Comparison of ENCODE assay signal across 24 cellular contexts in genomic region chr12:70748809-70749208, GRCh38.
DNase-seq lines count a peak whose midpoint lies in the region; ATAC-seq, FAIRE-seq and TF ChIP-seq lines count a peak whose summit lies in the region.
"Had no signal": no experiment of that assay in that cellular context is flagged by ENCODE, and none has a peak within 500 bp of the region (broad histone marks: within the 10 kb centered on the region; RNA-seq: fewer than 3 reads in every experiment).

No MANE protein-coding gene starts in this region.

- peak; percentile 15 for FAIRE-seq in small intestine (lab: Jason Lieb, UNC)
- FAIRE-seq: A549, GM12878, GM12892, GM18507 had no signal

- no peaks in the 10 kb centered on the region for H3K9me3 Mint-ChIP-seq in Calu3 (ENCODE audit: low read depth, unreplicated experiment)
- H3K9me3 Mint-ChIP-seq: CD4-positive, alpha-beta T cell; CD8-positive, alpha-beta T cell had no signal

- H3K27me3 ChIP-seq in small intestine (ENCODE audit: control insufficient read depth in 2 of 2, insufficient read depth in 2 of 2, low read length in 2 of 2): no peaks in the 10 kb centered on the region
- H3K27me3 ChIP-seq: BLaER1 treated with 17β-estradiol and CSF1 and Interleukin-3, amounts not matched to agents 10 nM and 100 nM had no signal

- H3K9me3 ChIP-seq in small intestine (ENCODE audit: control insufficient read depth, low read depth): no peaks in the 10 kb centered on the region
- H3K9me3 ChIP-seq: A549; BLaER1 treated with 17β-estradiol and CSF1 and Interleukin-3, amounts not matched to agents 10 nM and 100 nM; Caco-2 had no signal

- peaks cover 79% of the 10 kb centered on the region for H3K36me3 Mint-ChIP-seq in Calu3 (ENCODE audit: insufficient read depth, unreplicated experiment)
- H3K36me3 Mint-ChIP-seq: CD8-positive, alpha-beta T cell had no signal

- 34 to 67% (median 48%) methylated on average over 1 of the region's 1 CpG for whole genome bisulfite sequencing in small intestine, 3 donors

- ATAC-seq in left colon: peak; percentile 78
- no peak for ATAC-seq in HG02981 (IDR thresholded peaks at IDR 0.05; ENCODE audit: unreplicated experiment)
- ATAC-seq: A549; CD8-positive, alpha-beta T cell; GM12878 had no signal

- no peaks in the 10 kb centered on the region for H3K27me3 Mint-ChIP-seq in Calu3 (ENCODE audit: unreplicated experiment)

- TF ChIP-seq CTCF in Calu3 (IDR thresholded peaks at IDR 0.05; ENCODE audit: unreplicated experiment): no peak

- H3K27ac Mint-ChIP-seq in Calu3 (ENCODE audit: unreplicated experiment): peak overlapping the region; percentile 88
- H3K27ac Mint-ChIP-seq: B cell; CD4-positive, alpha-beta T cell; CD8-positive, alpha-beta T cell had no signal

- CTCF ChIA-PET in Calu3 (lab: Charles Lee): no interaction called here

- no peaks in the 10 kb centered on the region for H3K36me3 ChIP-seq in small intestine (ENCODE audit: control insufficient read depth in 2 of 2, insufficient read depth in 2 of 2, low read length in 2 of 2)
- H3K36me3 ChIP-seq: BLaER1 treated with 17β-estradiol and CSF1 and Interleukin-3, amounts not matched to agents 10 nM and 100 nM had no signal

- intact Hi-C loops in Calu3 (cut with micrococcal nuclease; ENCODE audit: unreplicated experiment): no loop called here
- intact Hi-C loops in left colon (cut with DNase I, micrococcal nuclease): no loop called here

- H3K4me1 ChIP-seq in small intestine (ENCODE audit: control insufficient read depth in 2 of 2, insufficient read depth in 1 of 2, low read depth in 1 of 2, low read length in 1 of 2): no peaks in the 10 kb centered on the region
- H3K4me1 ChIP-seq: A549; BLaER1 treated with 17β-estradiol and CSF1 and Interleukin-3, amounts not matched to agents 10 nM and 100 nM; Caco-2 had no signal

- peak overlapping the region in 1 of 2 donors; percentile 32 for H3K27ac ChIP-seq in small intestine (ENCODE audit: low read depth in 1 of 2, low read length in 1 of 2)
- H3K27ac ChIP-seq: 22Rv1; A549; BLaER1 treated with 17β-estradiol and CSF1 and Interleukin-3, amounts not matched to agents 10 nM and 100 nM; C4-2B had no signal

- BruUV-seq in Calu3 (replicated peaks; lab: Mats Ljungman, UMichigan): no TSS peak

- DNase-seq in Calu3: no peak
- no peak for DNase-seq in left colon
- peak; percentile 59 for DNase-seq in small intestine
- DNase-seq in SKM-1 (lab: John Stamatoyannopoulos, UW; ENCODE audit: unreplicated experiment): no peak
- DNase-seq: AML-193; Caco-2; CD4-positive, alpha-beta T cell; CD8-positive, alpha-beta T cell; DMS 273 treated with DMSO at 0.1 percent for 48 hours; DMS153; DMS53; DMS79; DND-41; EL; GDM1 had no signal

- H3K4me3 ChIP-seq in small intestine (ENCODE audit: low read depth in 1 of 2, low read length in 2 of 2): no peak overlapping the region
- H3K4me3 ChIP-seq: A549; BLaER1 treated with 17β-estradiol and CSF1 and Interleukin-3, amounts not matched to agents 10 nM and 100 nM; GM12878 had no signal

- peak overlapping the region; percentile 80 for H3K4me3 Mint-ChIP-seq in Calu3 (ENCODE audit: low read depth, unreplicated experiment)
- H3K4me3 Mint-ChIP-seq: B cell; CD4-positive, alpha-beta T cell; CD8-positive, alpha-beta T cell had no signal

- H3K4me1 Mint-ChIP-seq in Calu3 (ENCODE audit: low read depth, unreplicated experiment): peaks cover 51% of the 10 kb centered on the region
- H3K4me1 Mint-ChIP-seq: B cell had no signal
